In genomic region chr2:107258538-107258937, GRCh38 we compare ENCODE assay signal across 27 cellular contexts.
"Had no signal": no experiment of that assay in that cellular context is flagged by ENCODE, and none has a peak within 500 bp of the region (broad histone marks: within the 10 kb centered on the region; RNA-seq: fewer than 3 reads in every experiment).

No MANE protein-coding gene starts in this region.

- H3K4me2 ChIP-seq: hepatocyte, neural progenitor cell had no signal

- H3K27me3 ChIP-seq: hepatocyte, neural progenitor cell, neutrophil, right atrium auricular region, right lobe of liver, stomach, testis, thyroid gland, transverse colon, upper lobe of left lung, vagina had no signal

- H3K4me1 ChIP-seq: lower lobe of right lung, neural progenitor cell, parathyroid adenoma, right atrium auricular region, right lobe of liver, stomach, testis, thyroid gland, transverse colon, upper lobe of left lung, vagina had no signal

- H3K9me3 ChIP-seq: lower lobe of right lung, neutrophil, right atrium auricular region, right lobe of liver, stomach, testis, thyroid gland, transverse colon, upper lobe of left lung, vagina had no signal

- H3K36me3 ChIP-seq: lower lobe of right lung, neural progenitor cell, neutrophil, right atrium auricular region, right lobe of liver, stomach, thyroid gland, transverse colon, upper lobe of left lung, vagina had no signal

- H3K4me3 ChIP-seq: hepatocyte, lower lobe of right lung, neural progenitor cell, right atrium auricular region, right lobe of liver, skin epidermis, stomach, testis, thyroid gland, transverse colon, upper lobe of left lung, vagina had no signal

- H3K27ac ChIP-seq: hepatocyte, lower lobe of right lung, neural progenitor cell, neutrophil, parathyroid adenoma, right atrium auricular region, right lobe of liver, skin epidermis, stomach, testis, thyroid gland, transverse colon, upper lobe of left lung, vagina had no signal

- DNase-seq: islet precursor cell; lower lobe of right lung; mammary epithelial cell; mesenchymal stem cell; naive thymus-derived CD4-positive, alpha-beta T cell; occipital lobe; right lobe of liver; stimulated activated CD4-positive, alpha-beta T cell treated with anti-CD3 and anti-CD28 coated beads, Interleukin-12 subunit alpha, Interleukin-12 subunit beta, amount 100 ng/mL, for 4 hours; stimulated activated CD4-positive, alpha-beta T cell treated with anti-CD3 and anti-CD28 coated beads, Interleukin-15, amount 100 ng/mL, for 24 hours; stimulated activated CD4-positive, alpha-beta T cell treated with anti-CD3 and anti-CD28 coated beads, Interleukin-2, amount 100 ng/mL, for 24 hours; stimulated activated CD4-positive, alpha-beta T cell treated with anti-CD3 and anti-CD28 coated beads, Interleukin-4, amount 100 ng/mL, for 1 hour; stimulated activated naive B cell treated with anti-CD40 and anti-IgM and Interleukin-4, amounts not matched to agents 10 μg/mL and 1 μg/mL and 100 μg/mL, for 72 hours; stimulated activated naive CD8-positive, alpha-beta T cell treated with anti-CD3 and anti-CD28 coated beads, Interleukin-15, Interleukin-2, amounts not matched to agents 100 U/mL and 50 U/mL, for 24 hours; stomach; testis; thyroid gland; transverse colon; upper lobe of left lung had no signal

- H3K79me2 ChIP-seq: hepatocyte, parathyroid adenoma had no signal

- ATAC-seq: left lobe of liver; lower lobe of right lung; naive thymus-derived CD4-positive, alpha-beta T cell; natural killer cell treated with Interleukin-12 subunit alpha and Interleukin-12 subunit beta and Interleukin-15 and Interleukin-18, amount 100 ng/mL, for 72 hours; right lobe of liver; stimulated activated naive B cell treated with anti-CD40 and anti-IgM and Interleukin-4, amounts not matched to agents 10 μg/mL and 1 μg/mL and 100 μg/mL, for 72 hours; stimulated activated naive CD8-positive, alpha-beta T cell treated with anti-CD3 and anti-CD28 coated beads, Interleukin-15, Interleukin-2, amounts not matched to agents 100 U/mL and 50 U/mL, for 24 hours had no signal

- H2AFZ ChIP-seq: hepatocyte, neural progenitor cell, parathyroid adenoma had no signal

- H3K9ac ChIP-seq: neural progenitor cell, parathyroid adenoma had no signal
